ENCODE assay signal across 11 cellular contexts in the genomic region with DNA sequence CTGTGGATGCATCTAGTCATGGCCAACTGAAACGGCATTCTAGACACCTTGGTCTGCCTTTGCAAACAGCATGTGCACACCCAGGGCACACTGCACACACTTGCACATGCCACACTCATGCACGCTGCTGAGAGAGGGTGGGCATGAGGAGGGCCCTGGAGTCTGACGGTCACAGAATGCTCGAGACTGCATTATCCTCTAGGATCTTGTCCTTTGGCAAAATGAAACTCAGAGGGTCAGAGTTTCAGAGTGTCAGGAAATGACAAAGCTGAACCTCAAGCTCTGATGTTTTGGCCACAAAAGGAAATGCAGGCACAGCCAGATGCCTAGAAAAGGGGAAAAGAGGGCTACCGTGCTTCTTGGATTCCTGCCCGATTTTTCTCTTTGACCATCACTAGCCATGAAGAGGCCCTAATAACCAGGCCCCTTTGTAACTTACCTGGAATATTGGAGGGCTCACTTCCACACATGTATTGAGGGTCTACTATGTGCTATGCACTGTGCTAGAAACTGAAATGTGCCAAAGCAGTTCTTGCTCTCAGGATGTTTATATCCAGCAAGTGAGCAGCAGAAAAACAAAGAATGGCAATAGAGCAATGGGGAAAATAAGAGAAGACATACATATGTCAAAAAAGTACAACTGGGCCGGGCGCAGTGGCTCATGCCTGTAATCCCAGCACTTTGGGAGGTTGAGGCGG.
A peak's percentile ranks its signal among the peaks of the same experiment; 100 is the strongest.
DNase-seq lines count a peak whose midpoint lies in the region; ATAC-seq lines count a peak whose summit lies in the region.
"Had no signal": no experiment of that assay in that cellular context is flagged by ENCODE, and none has a peak within 500 bp of the region (broad histone marks: within the 10 kb centered on the region; RNA-seq: fewer than 3 reads in every experiment).

No MANE protein-coding gene starts in this region.

- WGBS in esophagus, 2 donors: 71% methylated on average over 9 of the region's 9 CpGs

- no peak overlapping the region for H3K4me3 ChIP-seq in esophagus (ENCODE audit: low read depth in 1 of 2, low read length in 2 of 2)
- H3K4me3 ChIP-seq: thoracic aorta had no signal

- H3K4me3 Mint-ChIP-seq in activated CD4-positive, alpha-beta T cell treated with anti-CD3 and anti-CD28 coated beads, Interleukin-2, amount 10 ng/mL, durations not matched to agents 24 days and 14 days: peak overlapping the region; percentile 73
- H3K4me3 Mint-ChIP-seq in stimulated activated memory B cell treated with anti-CD40 and anti-IgM and Interleukin-4, amounts not matched to agents 10 μg/mL and 1 μg/mL and 100 μg/mL, for 72 hours: no peak overlapping the region

- no peaks in the 10 kb centered on the region for H3K27me3 Mint-ChIP-seq in activated CD4-positive, alpha-beta T cell treated with anti-CD3 and anti-CD28 coated beads, Interleukin-2, amount 10 ng/mL, durations not matched to agents 24 days and 14 days
- no peaks in the 10 kb centered on the region for H3K27me3 Mint-ChIP-seq in stimulated activated memory B cell treated with anti-CD40 and anti-IgM and Interleukin-4, amounts not matched to agents 10 μg/mL and 1 μg/mL and 100 μg/mL, for 72 hours

- peak overlapping the region; percentile 85 to 87 for H3K27ac ChIP-seq in esophagus (ENCODE audit: low read depth in 2 of 2, low read length in 1 of 2)
- H3K27ac ChIP-seq: thoracic aorta had no signal

- DNase-seq in activated CD4-positive, alpha-beta T cell treated with anti-CD3 and anti-CD28 coated beads, Interleukin-2, amount 10 ng/mL, durations not matched to agents 24 days and 14 days: peak; percentile 75
- DNase-seq in activated CD4-positive, alpha-beta T cell treated with anti-CD3 and anti-CD28 coated beads for 48 hours: no peak
- peak; percentile 75 for DNase-seq in RPMI7951 (ENCODE audit: low read depth)
- no peak for DNase-seq in COR-L47 (lab: John Stamatoyannopoulos, UW)
- no peak for DNase-seq in activated CD4-positive, CD25-positive, alpha-beta regulatory T cell (lab: John Stamatoyannopoulos, UW)
- DNase-seq: foreskin fibroblast had no signal

- no peaks in the 10 kb centered on the region for H3K27me3 ChIP-seq in esophagus (ENCODE audit: control insufficient read depth in 1 of 2, insufficient read depth in 2 of 2, low read length in 2 of 2)

- H3K36me3 Mint-ChIP-seq in activated CD4-positive, alpha-beta T cell treated with anti-CD3 and anti-CD28 coated beads, Interleukin-2, amount 10 ng/mL, durations not matched to agents 24 days and 14 days (ENCODE audit: low read depth): peaks cover 5% of the 10 kb centered on the region
- H3K36me3 Mint-ChIP-seq in stimulated activated memory B cell treated with anti-CD40 and anti-IgM and Interleukin-4, amounts not matched to agents 10 μg/mL and 1 μg/mL and 100 μg/mL, for 72 hours: no peaks in the 10 kb centered on the region

- H3K4me1 Mint-ChIP-seq in activated CD4-positive, alpha-beta T cell treated with anti-CD3 and anti-CD28 coated beads, Interleukin-2, amount 10 ng/mL, durations not matched to agents 24 days and 14 days: peaks cover 45% of the 10 kb centered on the region
- H3K4me1 Mint-ChIP-seq in stimulated activated memory B cell treated with anti-CD40 and anti-IgM and Interleukin-4, amounts not matched to agents 10 μg/mL and 1 μg/mL and 100 μg/mL, for 72 hours: peaks cover 47% of the 10 kb centered on the region

- peak overlapping the region; percentile 92 for H3K27ac Mint-ChIP-seq in activated CD4-positive, alpha-beta T cell treated with anti-CD3 and anti-CD28 coated beads, Interleukin-2, amount 10 ng/mL, durations not matched to agents 24 days and 14 days
- H3K27ac Mint-ChIP-seq in stimulated activated memory B cell treated with anti-CD40 and anti-IgM and Interleukin-4, amounts not matched to agents 10 μg/mL and 1 μg/mL and 100 μg/mL, for 72 hours: peak overlapping the region; percentile 81

- intact Hi-C loops in activated CD4-positive, alpha-beta T cell treated with anti-CD3 and anti-CD28 coated beads, Interleukin-2, amount 10 ng/mL, durations not matched to agents 24 days and 14 days (cut with micrococcal nuclease): loop anchor here (2.0 kb wide), 1 partner anchor 14 kb away; no protein-coding TSS in a partner anchor

- H3K4me1 ChIP-seq in esophagus (ENCODE audit: control insufficient read depth in 2 of 2, insufficient read depth in 2 of 2, low read length in 1 of 2): peaks cover 4 to 17% of the 10 kb centered on the region in 2 donors

- no peaks in the 10 kb centered on the region for H3K36me3 ChIP-seq in esophagus (ENCODE audit: control insufficient read depth in 2 of 2, insufficient read depth in 2 of 2, low read length in 1 of 2)
- H3K36me3 ChIP-seq: thoracic aorta had no signal

- H3K9me3 ChIP-seq in esophagus (ENCODE audit: control insufficient read depth in 2 of 2, insufficient read depth in 1 of 2, low read depth in 1 of 2, low read length in 1 of 2): no peaks in the 10 kb centered on the region
- H3K9me3 ChIP-seq: thoracic aorta had no signal

- ATAC-seq in stimulated activated memory B cell treated with anti-CD40 and anti-IgM and Interleukin-4, amounts not matched to agents 10 μg/mL and 1 μg/mL and 100 μg/mL, for 72 hours: peak; percentile 20
- no peak for ATAC-seq in GM18858 (IDR thresholded peaks at IDR 0.05; ENCODE audit: unreplicated experiment)
- ATAC-seq: activated CD4-positive, CD25-positive, alpha-beta regulatory T cell treated with anti-CD3 and anti-CD28 coated beads, Interleukin-2, amount 50 U/mL, for 24 hours had no signal

- no peaks in the 10 kb centered on the region for H3K9me3 Mint-ChIP-seq in activated CD4-positive, alpha-beta T cell treated with anti-CD3 and anti-CD28 coated beads, Interleukin-2, amount 10 ng/mL, durations not matched to agents 24 days and 14 days
- H3K9me3 Mint-ChIP-seq in stimulated activated memory B cell treated with anti-CD40 and anti-IgM and Interleukin-4, amounts not matched to agents 10 μg/mL and 1 μg/mL and 100 μg/mL, for 72 hours: no peaks in the 10 kb centered on the region

Comparison
In these comparisons a context has a peak if more than half of its experiments do, and no peak if none do; other contexts are left out.
1. DNase-seq: peak in activated CD4-positive, alpha-beta T cell treated with anti-CD3 and anti-CD28 coated beads, Interleukin-2, amount 10 ng/mL, durations not matched to agents 24 days and 14 days (single experiment) and RPMI7951 (single experiment); none in activated CD4-positive, alpha-beta T cell treated with anti-CD3 and anti-CD28 coated beads for 48 hours (single experiment), COR-L47 (single experiment) and activated CD4-positive, CD25-positive, alpha-beta regulatory T cell (0 of 4).